8 cellular contexts compared by ENCODE assay signal in the genomic region with DNA sequence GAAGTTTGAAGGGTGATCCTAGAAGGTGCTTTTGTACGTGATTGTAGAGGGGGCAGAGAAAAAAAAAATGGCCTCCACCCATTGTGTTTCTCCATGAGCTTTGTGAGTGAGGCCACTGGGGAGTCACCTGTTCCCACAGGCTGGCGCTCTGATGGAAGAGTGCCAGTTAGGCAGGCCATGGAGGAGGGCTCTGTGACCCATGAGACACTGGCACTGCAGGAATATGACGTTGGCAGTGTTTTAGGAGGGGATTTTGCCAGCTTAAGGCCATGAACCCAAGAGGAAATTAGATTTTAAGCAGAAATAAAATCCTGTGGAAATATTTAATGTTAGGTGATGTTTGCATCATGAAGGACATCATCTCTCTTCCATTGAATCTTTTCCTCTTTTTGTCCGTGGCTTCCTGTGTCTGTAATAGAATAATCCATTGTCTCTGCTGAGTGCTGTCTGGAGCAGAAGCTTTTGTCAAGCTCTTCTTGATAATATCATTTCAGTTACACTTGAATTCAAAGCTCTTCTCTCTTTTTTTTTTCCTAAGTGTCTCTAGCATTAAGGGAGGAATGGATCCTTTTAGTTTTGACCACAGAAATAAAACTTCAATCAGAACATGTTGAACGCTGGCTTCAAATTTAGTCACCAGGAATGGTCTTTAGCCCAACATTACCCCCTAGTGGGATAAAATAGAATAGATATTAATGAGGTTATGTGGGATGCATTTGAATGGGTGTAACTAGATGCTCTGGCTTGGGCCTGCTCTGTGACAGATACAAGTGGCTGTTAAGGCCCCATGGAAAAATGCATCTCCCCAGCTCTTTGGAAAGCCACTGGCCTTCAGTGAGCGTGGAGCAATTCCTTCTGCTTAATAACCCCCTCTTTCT. TPM values are rescaled to one million over a fixed set of nuclear protein-coding genes. Genes with fewer than 3 reads are reported as not detected.
A peak's percentile ranks its signal among the peaks of the same experiment; 100 is the strongest.
DNase-seq lines count a peak whose midpoint lies in the region; ATAC-seq and TF ChIP-seq lines count a peak whose summit lies in the region.

No MANE protein-coding gene starts in this region.

- H3K36me3 Mint-ChIP-seq in activated naive CD8-positive, alpha-beta T cell treated with anti-CD3 and anti-CD28 coated beads, Interleukin-2, amount 50 U/mL, for 24 hours (ENCODE audit: low read depth) = no peaks in the 10 kb centered on the region
- H3K36me3 Mint-ChIP-seq in activated naive CD8-positive, alpha-beta T cell treated with anti-CD3 and anti-CD28 coated beads for 36 hours = no peaks in the 10 kb centered on the region

- H3K9ac ChIP-seq in parathyroid adenoma = no peak overlapping the region

- H3K79me2 ChIP-seq in parathyroid adenoma = no peaks in the 10 kb centered on the region

- DNase-seq in activated naive CD8-positive, alpha-beta T cell treated with anti-CD3 and anti-CD28 coated beads, Interleukin-2, amount 50 U/mL, for 24 hours = no peak
- DNase-seq in activated naive CD8-positive, alpha-beta T cell treated with anti-CD3 and anti-CD28 coated beads for 36 hours = no peak
- DNase-seq in NCI-H1048 (lab: John Stamatoyannopoulos, UW) = peak; percentile 5
- peak; percentile 61 for DNase-seq in SK-N-DZ (ENCODE audit: low spot score)
- peak; percentile 69 for DNase-seq in fibroblast of the aortic adventitia (ENCODE audit: low read depth)
- DNase-seq in cortex of kidney (lab: John Stamatoyannopoulos, UW) = no peak

- H3K4me3 ChIP-seq in fibroblast of the aortic adventitia (ENCODE audit: low read depth, low read length) (no peak overlapping the region), parathyroid adenoma (ENCODE audit: low read depth, low read length) (no peak overlapping the region)

- H3K4me3 Mint-ChIP-seq in activated naive CD8-positive, alpha-beta T cell treated with anti-CD3 and anti-CD28 coated beads, Interleukin-2, amount 50 U/mL, for 24 hours = no peak overlapping the region
- H3K4me3 Mint-ChIP-seq in activated naive CD8-positive, alpha-beta T cell treated with anti-CD3 and anti-CD28 coated beads for 36 hours = no peak overlapping the region

- peak overlapping the region; percentile 53 for H2AFZ ChIP-seq in parathyroid adenoma

- H3K4me1 ChIP-seq in parathyroid adenoma = no peaks in the 10 kb centered on the region

- no peaks in the 10 kb centered on the region for H3K9me3 ChIP-seq in parathyroid adenoma (ENCODE audit: control insufficient read depth, low read length)

- H3K4me1 Mint-ChIP-seq in activated naive CD8-positive, alpha-beta T cell treated with anti-CD3 and anti-CD28 coated beads, Interleukin-2, amount 50 U/mL, for 24 hours = no peaks in the 10 kb centered on the region
- H3K4me1 Mint-ChIP-seq in activated naive CD8-positive, alpha-beta T cell treated with anti-CD3 and anti-CD28 coated beads for 36 hours = peaks cover 5% of the 10 kb centered on the region

- no peak overlapping the region for H3K27ac Mint-ChIP-seq in activated naive CD8-positive, alpha-beta T cell treated with anti-CD3 and anti-CD28 coated beads, Interleukin-2, amount 50 U/mL, for 24 hours
- no peak overlapping the region for H3K27ac Mint-ChIP-seq in activated naive CD8-positive, alpha-beta T cell treated with anti-CD3 and anti-CD28 coated beads for 36 hours

- H3K27me3 Mint-ChIP-seq in activated naive CD8-positive, alpha-beta T cell treated with anti-CD3 and anti-CD28 coated beads, Interleukin-2, amount 50 U/mL, for 24 hours = peaks cover 2% of the 10 kb centered on the region
- H3K27me3 Mint-ChIP-seq in activated naive CD8-positive, alpha-beta T cell treated with anti-CD3 and anti-CD28 coated beads for 36 hours = peaks cover 7% of the 10 kb centered on the region

- no peaks in the 10 kb centered on the region for H3K9me3 Mint-ChIP-seq in activated naive CD8-positive, alpha-beta T cell treated with anti-CD3 and anti-CD28 coated beads, Interleukin-2, amount 50 U/mL, for 24 hours
- no peaks in the 10 kb centered on the region for H3K9me3 Mint-ChIP-seq in activated naive CD8-positive, alpha-beta T cell treated with anti-CD3 and anti-CD28 coated beads for 36 hours

- H3K27ac ChIP-seq in parathyroid adenoma = peak overlapping the region; percentile 19

- no peaks in the 10 kb centered on the region for H3K36me3 ChIP-seq in parathyroid adenoma (ENCODE audit: control insufficient read depth, insufficient read depth, low read length)

- TF ChIP-seq CTCF in fibroblast of the aortic adventitia (IDR thresholded peaks at IDR 0.05; ENCODE audit: insufficient read depth, low read length) (peak; percentile 54), parathyroid adenoma (IDR thresholded peaks at IDR 0.05) (peak; percentile 40)

- ATAC-seq in activated naive CD8-positive, alpha-beta T cell treated with anti-CD3 and anti-CD28 coated beads, Interleukin-2, amount 50 U/mL, for 24 hours = peak; percentile 54
- peak; percentile 83 for ATAC-seq in HG02642 (IDR thresholded peaks at IDR 0.05; ENCODE audit: poor library complexity, unreplicated experiment)

- H3K27me3 ChIP-seq in parathyroid adenoma (ENCODE audit: control insufficient read depth, insufficient read depth, low read length) = no peaks in the 10 kb centered on the region

- no peak overlapping the region for H3K4me2 ChIP-seq in parathyroid adenoma (ENCODE audit: low read length)

RNA-seq across cellular contexts. Expression of a gene that starts 41.0 kb away (rescaled TPM):
- not detected for total RNA-seq in activated naive CD8-positive, alpha-beta T cell treated with anti-CD3 and anti-CD28 coated beads for 36 hours
- polyA plus RNA-seq in SK-N-DZ (2014; cell fraction: cytosol; rRNA removed) = not detected in 2 replicates
- not detected in 2 replicates for polyA plus RNA-seq in SK-N-DZ (2014; cell fraction: nucleus; rRNA removed)
- not detected in 2 replicates for total RNA-seq in fibroblast of the aortic adventitia (ENCODE audit: low replicate concordance)

Comparison
In these comparisons a context has a peak if more than half of its experiments do, and no peak if none do; other contexts are left out.
1. DNase-seq: peak in NCI-H1048 (single experiment), SK-N-DZ (single experiment) and fibroblast of the aortic adventitia (single experiment); none in activated naive CD8-positive, alpha-beta T cell treated with anti-CD3 and anti-CD28 coated beads, Interleukin-2, amount 50 U/mL, for 24 hours (single experiment), activated naive CD8-positive, alpha-beta T cell treated with anti-CD3 and anti-CD28 coated beads for 36 hours (single experiment) and cortex of kidney (single experiment).